ENCODE assay signal across 8 cellular contexts in the genomic region with DNA sequence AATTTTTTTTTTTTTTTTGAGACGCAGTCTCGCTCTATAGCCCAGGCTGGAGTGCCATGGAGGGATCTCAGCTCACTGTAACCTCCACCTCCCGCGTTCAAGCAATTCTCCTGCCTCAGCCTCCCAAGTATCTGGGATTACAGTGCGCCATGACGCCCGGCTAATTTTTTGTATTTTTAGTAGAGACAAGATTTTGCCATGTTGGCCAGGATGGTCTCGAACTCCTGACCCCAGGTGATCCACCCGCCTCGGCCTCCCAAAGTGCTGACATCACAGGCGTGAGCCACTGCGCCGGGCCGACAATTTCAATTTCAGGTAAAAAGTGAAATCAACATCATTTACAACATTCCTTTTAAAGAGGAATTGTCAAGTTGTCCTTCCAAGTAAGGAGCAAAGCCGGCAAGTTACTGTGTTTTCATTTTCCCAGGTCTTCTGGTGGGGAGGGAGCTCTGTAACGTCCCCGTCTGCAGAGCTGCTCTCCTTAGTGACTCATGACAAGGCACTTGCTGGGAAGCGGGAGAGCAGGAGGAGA. TPM values are rescaled to one million over a fixed set of nuclear protein-coding genes. Genes with fewer than 3 reads are reported as not detected.
A peak's percentile ranks its signal among the peaks of the same experiment; 100 is the strongest.
DNase-seq lines count a peak whose midpoint lies in the region; ATAC-seq, FAIRE-seq and TF ChIP-seq lines count a peak whose summit lies in the region.

No MANE protein-coding gene starts in this region.

- 26 to 37% methylated on average over 18 of the region's 18 CpGs for WGBS in esophagus, 2 donors
- WGBS in pancreas, 2 donors: 18 to 24% methylated on average over 18 of the region's 18 CpGs

- H3K9me3 Mint-ChIP-seq in activated T-cell treated with anti-CD3 and anti-CD28 coated beads, Interleukin-2, amount 50 U/mL, for 24 hours: no peaks in the 10 kb centered on the region

- peak overlapping the region; percentile 96 to 97 for H3K27ac ChIP-seq in esophagus (ENCODE audit: low read depth in 2 of 2, low read length in 1 of 2)
- H3K27ac ChIP-seq in pancreas: peak overlapping the region; percentile 60 to 81 (median 78)

- peak overlapping the region; percentile 98 for H3K4me3 Mint-ChIP-seq in activated T-cell treated with anti-CD3 and anti-CD28 coated beads, Interleukin-2, amount 50 U/mL, for 24 hours

- DNase-seq in activated T-cell treated with anti-CD3 and anti-CD28 coated beads, Interleukin-2, amount 50 U/mL, for 24 hours: no peak
- DNase-seq in activated T-cell treated with anti-CD3 and anti-CD28 coated beads for 4 hours: no peak
- peak; percentile 60 for DNase-seq in RPMI7951 (ENCODE audit: low read depth)
- DNase-seq in pancreas: peak in 1 of 6 donors; percentile 20
- no peak for DNase-seq in G401 (ENCODE audit: low spot score)
- no peak for DNase-seq in NCI-H748 (lab: John Stamatoyannopoulos, UW; ENCODE audit: unreplicated experiment)

- no peaks in the 10 kb centered on the region for H3K36me3 ChIP-seq in esophagus (ENCODE audit: control insufficient read depth in 2 of 2, insufficient read depth in 2 of 2, low read length in 1 of 2)
- H3K36me3 ChIP-seq in pancreas: no peaks in the 10 kb centered on the region

- H3K9me3 ChIP-seq in esophagus (ENCODE audit: control insufficient read depth in 2 of 2, insufficient read depth in 1 of 2, low read depth in 1 of 2, low read length in 1 of 2): no peaks in the 10 kb centered on the region
- no peaks in the 10 kb centered on the region for H3K9me3 ChIP-seq in pancreas

- H3K4me1 Mint-ChIP-seq in activated T-cell treated with anti-CD3 and anti-CD28 coated beads, Interleukin-2, amount 50 U/mL, for 24 hours (ENCODE audit: low read depth): peaks cover 34% of the 10 kb centered on the region

- no peaks in the 10 kb centered on the region for H3K27me3 Mint-ChIP-seq in activated T-cell treated with anti-CD3 and anti-CD28 coated beads, Interleukin-2, amount 50 U/mL, for 24 hours

- H3K4me3 ChIP-seq in esophagus (ENCODE audit: low read depth in 1 of 2, low read length in 2 of 2): peak overlapping the region; percentile 76 to 96
- H3K4me3 ChIP-seq in pancreas: peak overlapping the region; percentile 74 to 95 (median 94)

- peaks cover 38% of the 10 kb centered on the region for H3K36me3 Mint-ChIP-seq in activated T-cell treated with anti-CD3 and anti-CD28 coated beads, Interleukin-2, amount 50 U/mL, for 24 hours (ENCODE audit: low read depth)

- in situ Hi-C loops in G401 (cut with HindIII; ENCODE audit: low sequenced_read_pairs): no loop called here

- no peak for TF ChIP-seq CTCF in pancreas (IDR thresholded peaks at IDR 0.05)

- H3K27me3 ChIP-seq in esophagus (ENCODE audit: control insufficient read depth in 1 of 2, insufficient read depth in 2 of 2, low read length in 2 of 2): no peaks in the 10 kb centered on the region
- no peaks in the 10 kb centered on the region for H3K27me3 ChIP-seq in pancreas

- peaks cover 0 to 3% of the 10 kb centered on the region in 2 donors for H3K4me1 ChIP-seq in esophagus (ENCODE audit: control insufficient read depth in 2 of 2, insufficient read depth in 2 of 2, low read length in 1 of 2)
- peaks cover 0 to 23% (median 7%) of the 10 kb centered on the region in 3 donors for H3K4me1 ChIP-seq in pancreas

- intact Hi-C loops in pancreas (cut with DNase I): no loop called here

- H3K27ac Mint-ChIP-seq in activated T-cell treated with anti-CD3 and anti-CD28 coated beads, Interleukin-2, amount 50 U/mL, for 24 hours: peak overlapping the region; percentile 96

- no peak for FAIRE-seq in pancreas (lab: Jason Lieb, UNC)

- ATAC-seq in pancreas (peak; percentile 38 to 69 (median 55)), GM19463 (IDR thresholded peaks at IDR 0.05; ENCODE audit: unreplicated experiment) (no peak)

RNA-seq across cellular contexts. Expression of a gene that starts 0.9 kb away (rescaled TPM):
- 26.9 and 30.8 TPM in 2 replicates for total RNA-seq in RPMI7951 (2014; rRNA removed; shearing (Covaris generic))
- polyA plus RNA-seq in esophagus (10 to 100 TPM; 30.6 to 38.8 TPM), pancreas (10 to 100 TPM; 32.5 to 34.8 TPM)
- total RNA-seq in pancreas: 10 to 100 TPM; 32.8 to 54.8 (median 36.4) TPM
- total RNA-seq in G401 (2014; rRNA removed; shearing (Covaris generic)): 110 and 120 TPM in 2 replicates

RNA-seq across cellular contexts. Expression of a gene that starts 1.0 kb away (rescaled TPM):
- total RNA-seq in RPMI7951 (2014; rRNA removed; shearing (Covaris generic)): 1.3 and 2.1 TPM in 2 replicates
- 1 to 10 TPM in 1 of 2 donors, under 1 TPM in 1; 0.56 to 1.7 TPM for polyA plus RNA-seq in esophagus
- total RNA-seq in pancreas: 1 to 10 TPM in 2 of 6 donors, under 1 TPM in 4; 0.24 to 1.5 (median 0.84) TPM
- 1 to 10 TPM; 2.0 to 2.2 TPM for polyA plus RNA-seq in pancreas
- total RNA-seq in G401 (2014; rRNA removed; shearing (Covaris generic)): 66.8 and 98.7 TPM in 2 replicates

RNA-seq across cellular contexts. Expression of a gene that starts 20.3 kb away (rescaled TPM):
- 0.29 TPM in 1 of 2 replicates, not detected in the other for total RNA-seq in RPMI7951 (2014; rRNA removed; shearing (Covaris generic))
- polyA plus RNA-seq in esophagus: under 1 TPM; 0.12 to 0.33 TPM
- under 1 TPM in 2 of 6 donors, not detected in 4; 0.31 to 0.37 TPM for total RNA-seq in pancreas
- polyA plus RNA-seq in pancreas: under 1 TPM; 0.47 to 0.49 TPM
- 0.80 TPM in 1 of 2 replicates, not detected in the other for total RNA-seq in G401 (2014; rRNA removed; shearing (Covaris generic))

RNA-seq across cellular contexts. Expression of a gene that starts 30.4 kb away (rescaled TPM):
- 36.5 and 54.0 TPM in 2 replicates for total RNA-seq in RPMI7951 (2014; rRNA removed; shearing (Covaris generic))
- 10 to 100 TPM; 38.1 to 46.1 TPM for polyA plus RNA-seq in esophagus
- 10 to 100 TPM in 5 of 6 donors, 1 to 10 TPM in 1; 9.4 to 19.6 (median 13.8) TPM for total RNA-seq in pancreas
- polyA plus RNA-seq in pancreas: 10 to 100 TPM; 48.2 to 57.2 TPM
- 81.2 and 118 TPM in 2 replicates for total RNA-seq in G401 (2014; rRNA removed; shearing (Covaris generic))

RNA-seq across cellular contexts. Expression of a gene that starts 30.5 kb away (rescaled TPM):
- total RNA-seq in RPMI7951 (2014; rRNA removed; shearing (Covaris generic)): 7.7 and 14.1 TPM in 2 replicates
- polyA plus RNA-seq in esophagus (10 to 100 TPM; 22.2 to 33.0 TPM), pancreas (10 to 100 TPM; 12.5 to 50.4 TPM)
- total RNA-seq in pancreas: 10 to 100 TPM in 1 of 6 donors, 1 to 10 TPM in 5; 2.9 to 11.0 (median 5.6) TPM
- total RNA-seq in G401 (2014; rRNA removed; shearing (Covaris generic)): 32.0 and 35.8 TPM in 2 replicates

Comparison
In these comparisons a context has a peak if more than half of its experiments do, and no peak if none do; other contexts are left out.
1. RNA of a gene that starts 1.0 kb away (total RNA-seq): 66.8 to 98.7 TPM in G401; 1.3 to 2.1 TPM in RPMI7951 and 0.24 to 1.5 TPM in pancreas; every median in the first group is over 10 times any median in the second.